8 cellular contexts compared by ENCODE assay signal in the genomic region with DNA sequence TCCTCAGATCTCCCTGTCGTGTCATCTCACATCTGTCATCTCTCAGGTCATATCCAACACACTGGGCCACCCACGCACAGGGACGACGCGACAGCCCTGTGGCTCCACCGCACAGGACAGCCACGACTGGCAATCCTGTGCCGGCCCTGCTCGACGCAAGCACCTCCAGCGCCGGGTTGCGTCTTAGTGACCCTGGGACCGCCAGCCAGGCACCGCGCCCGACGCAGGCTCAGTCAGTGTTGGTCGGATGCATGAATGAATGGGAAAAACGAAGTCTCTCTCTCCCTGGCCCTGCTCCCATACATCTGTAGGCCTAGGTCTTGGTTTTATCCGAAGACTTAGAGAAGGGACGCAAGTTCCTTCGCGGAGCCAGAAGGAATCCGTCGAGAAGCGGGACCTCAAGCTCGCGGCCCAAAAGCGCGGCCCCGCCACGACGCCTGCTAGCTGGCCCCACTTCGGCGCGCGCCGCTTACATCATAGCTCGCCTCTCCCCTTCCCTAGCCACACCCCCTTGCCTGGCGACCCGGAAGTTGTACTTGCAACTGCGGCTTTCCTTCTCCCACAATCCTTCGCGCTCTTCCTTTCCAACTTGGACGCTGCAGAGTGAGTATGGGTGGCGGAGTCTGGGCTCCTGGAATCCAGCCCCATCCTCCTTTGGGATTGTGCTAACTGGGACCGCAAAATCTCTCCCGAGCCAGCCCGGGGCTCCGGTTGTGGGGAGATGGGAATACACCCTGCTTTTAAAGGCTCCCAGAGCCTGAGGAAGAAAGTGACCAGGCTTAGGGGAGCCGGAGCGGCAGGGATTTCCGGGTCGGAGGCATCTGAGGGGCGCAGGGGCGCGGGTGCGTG. TPM values are rescaled to one million over a fixed set of nuclear protein-coding genes. Genes with fewer than 3 reads are reported as not detected.
DNase-seq lines count a peak whose midpoint lies in the region; TF ChIP-seq lines count a peak whose summit lies in the region.

A gene (plus strand): TSS at position 577 of the 849 bp plus-strand sequence. CDS start 413 bp downstream, outside the sequence.

- CTCF ChIA-PET in HEK293T (lab: Yijun Ruan, JAX), result interaction anchor here (0.5 to 1.1 kb wide), 4 partner anchors 205 to 1471 kb away, joined by 3 read pairs; a partner anchor contains a TSS

- H3K9me3 ChIP-seq in neuron (ENCODE audit: low read length) (no peaks in the 10 kb centered on the region), subcutaneous abdominal adipose tissue (ENCODE audit: control insufficient read depth in 5 of 5, low read length in 5 of 5) (no peaks in the 10 kb centered on the region)

- DNase-seq in GF-D8 (lab: John Stamatoyannopoulos, UW), result peak; percentile 89
- peak; percentile 97 for DNase-seq in HEK293T (ENCODE audit: extremely low spot score)
- peak; percentile 97 for DNase-seq in MV-4-11 (lab: John Stamatoyannopoulos, UW)
- DNase-seq in SK-MEL-5 (ENCODE audit: low read depth, low spot score), result peak; percentile 96
- peak; percentile 97 for DNase-seq in activated naive CD4-positive, alpha-beta T cell treated with Interleukin-2 at 50 U/mL for 16 hours
- DNase-seq in foreskin melanocyte, result peak; percentile 94

- H2AFZ ChIP-seq in neuron (ENCODE audit: low read depth, low read length), result peak within 1 kb of the TSS; percentile 89

- peak within 1 kb of the TSS; percentile 91 to 97 (median 92) for H3K9ac ChIP-seq in subcutaneous abdominal adipose tissue (ENCODE audit: low read length in 5 of 5)

- peak within 1 kb of the TSS; percentile 71 for H3K27ac ChIP-seq in subcutaneous abdominal adipose tissue (ENCODE audit: low read depth, low read length)

- peak within 1 kb of the TSS; percentile 87 for H3K4me3 ChIP-seq in neuron (ENCODE audit: low read length)
- H3K4me3 ChIP-seq in subcutaneous abdominal adipose tissue (ENCODE audit: low read depth in 1 of 5, low read length in 5 of 5), result peak within 1 kb of the TSS; percentile 89 to 99 (median 94)

- H3K36me3 ChIP-seq in neuron (ENCODE audit: insufficient read depth, low read length), result peaks cover 39% of the 10 kb centered on the region
- peaks cover 16 to 36% (median 34%) of the 10 kb centered on the region in 5 donors for H3K36me3 ChIP-seq in subcutaneous abdominal adipose tissue (ENCODE audit: control insufficient read depth in 5 of 5, insufficient read depth in 5 of 5, low read length in 5 of 5)

- POLR2A ChIA-PET in HEK293T (lab: Yijun Ruan, JAX), result interaction anchor here (0.5 to 2.8 kb wide), 49 partner anchors 8 to 484 kb away, joined by 3 to 21 read pairs (median 3); a partner anchor contains a TSS

- H3K27me3 ChIP-seq in neuron (ENCODE audit: insufficient read depth, low read length) (no peaks in the 10 kb centered on the region), subcutaneous abdominal adipose tissue (ENCODE audit: control insufficient read depth in 5 of 5, insufficient read depth in 4 of 5, low read length in 5 of 5) (no peaks in the 10 kb centered on the region)

- in situ Hi-C loops in SK-MEL-5 (cut with HindIII; ENCODE audit: low pct_unique_long_range_greater_than_20kb, low sequenced_read_pairs), result no loop called here

- H3K4me1 ChIP-seq in neuron (ENCODE audit: insufficient read depth, low read length) (peaks cover 16% of the 10 kb centered on the region), subcutaneous abdominal adipose tissue (ENCODE audit: control insufficient read depth in 5 of 5, insufficient read depth in 5 of 5, low read length in 5 of 5) (peaks cover 0 to 31% (median 24%) of the 10 kb centered on the region in 5 donors)

TF ChIP-seq in HEK293T, 16 proteins besides CTCF, POLR2A, EP300 and RAD21:
- TF ChIP-seq SUZ12 (IDR thresholded peaks at IDR 0.05) (no peak), NFRKB (IDR thresholded peaks at IDR 0.05) (peak; percentile 86), L3MBTL2 (conservative IDR thresholded peaks at IDR 0.05) (peak; percentile 100), TARDBP (IDR thresholded peaks at IDR 0.05) (no peak), LEF1 (IDR thresholded peaks at IDR 0.05; ENCODE audit: borderline replicate concordance) (0 out of 2 replicates have a peak, but pooled peaks have one; percentile 23), CTBP1 (IDR thresholded peaks at IDR 0.05; ENCODE audit: borderline replicate concordance) (no peak), FOXK2 (IDR thresholded peaks at IDR 0.05) (no peak), BHLHE40 (IDR thresholded peaks at IDR 0.05; ENCODE audit: borderline replicate concordance) (no peak), FOXM1 (IDR thresholded peaks at IDR 0.05; ENCODE audit: borderline replicate concordance) (no peak), SP1 (IDR thresholded peaks at IDR 0.05) (no peak), ZNF384 (IDR thresholded peaks at IDR 0.05) (no peak), HDGF (IDR thresholded peaks at IDR 0.05; ENCODE audit: borderline replicate concordance) (no peak), FOXA1 (IDR thresholded peaks at IDR 0.05) (no peak), ELF4 (IDR thresholded peaks at IDR 0.05) (peak; percentile 97), ARNT (IDR thresholded peaks at IDR 0.05) (no peak)
- TF ChIP-seq, protein P1, sequence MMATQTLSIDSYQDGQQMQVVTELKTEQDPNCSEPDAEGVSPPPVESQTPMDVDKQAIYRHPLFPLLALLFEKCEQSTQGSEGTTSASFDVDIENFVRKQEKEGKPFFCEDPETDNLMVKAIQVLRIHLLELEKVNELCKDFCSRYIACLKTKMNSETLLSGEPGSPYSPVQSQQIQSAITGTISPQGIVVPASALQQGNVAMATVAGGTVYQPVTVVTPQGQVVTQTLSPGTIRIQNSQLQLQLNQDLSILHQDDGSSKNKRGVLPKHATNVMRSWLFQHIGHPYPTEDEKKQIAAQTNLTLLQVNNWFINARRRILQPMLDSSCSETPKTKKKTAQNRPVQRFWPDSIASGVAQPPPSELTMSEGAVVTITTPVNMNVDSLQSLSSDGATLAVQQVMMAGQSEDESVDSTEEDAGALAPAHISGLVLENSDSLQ (IDR thresholded peaks at IDR 0.05), result no peak

RNA-seq across cellular contexts. Expression of the gene that starts here (rescaled TPM):
- total RNA-seq in SK-MEL-5 (2014; rRNA removed; shearing (Covaris generic)), result 2,407 and 2,593 TPM in 2 replicates
- polyA plus RNA-seq in SK-MEL-5 (2015; cell fraction: cytosol; rRNA removed), result 933 and 1,059 TPM in 2 replicates
- 319 and 342 TPM in 2 replicates for polyA plus RNA-seq in SK-MEL-5 (2015; cell fraction: nucleus; rRNA removed)

Comparison
In these comparisons a context has a peak if more than half of its experiments do, and no peak if none do; other contexts are left out.
1. Peak in every context shown above with its lines: DNase-seq, H3K4me3 ChIP-seq and H3K27ac ChIP-seq.